32 cellular contexts compared by ENCODE assay signal in genomic region chr9:123536455-123536868, GRCh38.
A peak's percentile ranks its signal among the peaks of the same experiment; 100 is the strongest.
DNase-seq lines count a peak whose midpoint lies in the region; ATAC-seq and TF ChIP-seq lines count a peak whose summit lies in the region.
"Had no signal": no experiment of that assay in that cellular context is flagged by ENCODE, and none has a peak within 500 bp of the region (broad histone marks: within the 10 kb centered on the region; RNA-seq: fewer than 3 reads in every experiment).

No MANE protein-coding gene starts in this region.

- no peak for TF ChIP-seq POLR2A in testis (IDR thresholded peaks at IDR 0.05)

- WGBS in testis, 2 donors: 88 to 93% methylated on average over 6 of the region's 6 CpGs

- TF ChIP-seq CTCF in GM10266 (IDR thresholded peaks at IDR 0.05; ENCODE audit: control insufficient read depth, insufficient read depth, low read depth, missing control alignments) (no peak), testis (IDR thresholded peaks at IDR 0.05) (no peak)

- DNase-seq in GM10266 (ENCODE audit: extremely low spot score) (peak; percentile 45), testis (no peak)
- no peak for DNase-seq in central memory CD8-positive, alpha-beta T cell (ENCODE audit: low spot score in 2 of 2)
- DNase-seq in activated CD4-positive, alpha-beta T cell treated with anti-CD3 and anti-CD28 coated beads for 1 hour: no peak
- DNase-seq: activated CD8-positive, alpha-beta T cell treated with anti-CD3 and anti-CD28 coated beads for 36 hours; activated naive CD4-positive, alpha-beta T cell treated with anti-CD3 and anti-CD28 coated beads, Interleukin-2, amount 50 U/mL, for 16 hours; BE2C; body of pancreas; dermis blood vessel endothelial cell; foreskin fibroblast; heart left ventricle; Kasumi-1; MV-4-11; NCI-H1436 treated with DMSO at 0.1 percent for 48 hours; NCI-H2081 treated with DMSO at 0.1 percent for 48 hours; NCI-H345; NCI-H69; Peyer's patch; right lobe of liver; SHP77; stimulated activated CD8-positive, alpha-beta memory T cell treated with anti-CD3 and anti-CD28 coated beads, Interleukin-4, amount 100 ng/mL, for 48 hours; transverse colon had no signal

- H3K9me3 ChIP-seq in testis: no peaks in the 10 kb centered on the region
- H3K9me3 ChIP-seq: BE2C, body of pancreas, heart left ventricle, neutrophil, Peyer's patch, right lobe of liver, transverse colon had no signal

- H3K27ac Mint-ChIP-seq in central memory CD8-positive, alpha-beta T cell (ENCODE audit: low read depth): peak overlapping the region; percentile 3
- H3K27ac Mint-ChIP-seq: activated CD8-positive, alpha-beta T cell treated with anti-CD3 and anti-CD28 coated beads for 36 hours; activated T-helper 2 cell treated with anti-CD3 and anti-CD28 coated beads, Interferon-gamma antibody, Interleukin-2, Interleukin-4, amounts not matched to agents 10 μg/mL and 5 μg/mL and 100 μg/mL, durations not matched to agents 14 hours and 24 hours and 36 hours; mesothelial cell of epicardium; T-helper 2 cell treated with Interferon-gamma antibody and Interleukin-4, amounts not matched to agents 5 μg/mL and 100 μg/mL, for 36 hours had no signal

- no peak overlapping the region for H3K27ac ChIP-seq in testis
- H3K27ac ChIP-seq: body of pancreas, heart left ventricle, neutrophil, Peyer's patch, right lobe of liver, transverse colon had no signal

- H3K27me3 Mint-ChIP-seq in central memory CD8-positive, alpha-beta T cell: no peaks in the 10 kb centered on the region
- H3K27me3 Mint-ChIP-seq: activated CD8-positive, alpha-beta T cell treated with anti-CD3 and anti-CD28 coated beads for 36 hours had no signal

- H3K4me1 Mint-ChIP-seq in central memory CD8-positive, alpha-beta T cell: peaks cover 9% of the 10 kb centered on the region
- H3K4me1 Mint-ChIP-seq: mesothelial cell of epicardium had no signal

- no peaks in the 10 kb centered on the region for H3K9me3 Mint-ChIP-seq in central memory CD8-positive, alpha-beta T cell
- H3K9me3 Mint-ChIP-seq: T-helper 2 cell treated with Interferon-gamma antibody and Interleukin-4, amounts not matched to agents 5 μg/mL and 100 μg/mL, for 36 hours had no signal

- peaks cover 4% of the 10 kb centered on the region for H3K36me3 Mint-ChIP-seq in central memory CD8-positive, alpha-beta T cell (ENCODE audit: insufficient read depth)

- no peaks in the 10 kb centered on the region for H3K27me3 ChIP-seq in testis
- H3K27me3 ChIP-seq: BE2C, body of pancreas, heart left ventricle, neutrophil, Peyer's patch, right lobe of liver, transverse colon had no signal

- no peak overlapping the region for H3K4me3 ChIP-seq in testis
- H3K4me3 ChIP-seq: body of pancreas, heart left ventricle, Peyer's patch, right lobe of liver, transverse colon had no signal

- H3K4me3 Mint-ChIP-seq in central memory CD8-positive, alpha-beta T cell: no peak overlapping the region
- H3K4me3 Mint-ChIP-seq: activated CD8-positive, alpha-beta T cell treated with anti-CD3 and anti-CD28 coated beads for 36 hours; mesothelial cell of epicardium; T-helper 2 cell treated with Interferon-gamma antibody and Interleukin-4, amounts not matched to agents 5 μg/mL and 100 μg/mL, for 36 hours had no signal

- H3K36me3 ChIP-seq in testis (ENCODE audit: low read depth, missing control alignments): no peaks in the 10 kb centered on the region
- H3K36me3 ChIP-seq: BE2C, heart left ventricle, Peyer's patch, right lobe of liver, transverse colon had no signal

- intact Hi-C loops in testis (cut with DNase I; ENCODE audit: low total_unique reads): no loop called here

- peak; percentile 60 for ATAC-seq in GM18868 (IDR thresholded peaks at IDR 0.05; ENCODE audit: unreplicated experiment)
- ATAC-seq in HG03565 (IDR thresholded peaks at IDR 0.05; ENCODE audit: unreplicated experiment): peak; percentile 57
- no peak for ATAC-seq in central memory CD8-positive, alpha-beta T cell (replicated peaks; ENCODE audit: extremely low read depth, poor library complexity, severe bottlenecking)
- ATAC-seq in HG03571 (IDR thresholded peaks at IDR 0.05; ENCODE audit: unreplicated experiment): no peak
- no peak for ATAC-seq in HG03469 (IDR thresholded peaks at IDR 0.05; ENCODE audit: unreplicated experiment)
- ATAC-seq: activated CD8-positive, alpha-beta T cell treated with anti-CD3 and anti-CD28 coated beads for 36 hours; body of pancreas; esophagus mucosa; heart left ventricle; HepG2; right lobe of liver had no signal

- no peaks in the 10 kb centered on the region for H3K4me1 ChIP-seq in testis
- H3K4me1 ChIP-seq: BE2C, body of pancreas, Peyer's patch, transverse colon had no signal

Comparison
In these comparisons a context has a peak if more than half of its experiments do, and no peak if none do; other contexts are left out.
1. ATAC-seq: peak in GM18868 (single experiment) and HG03565 (single experiment); none in central memory CD8-positive, alpha-beta T cell (single experiment), HG03571 (single experiment) and HG03469 (single experiment).